ENCODE assay signal across 2 cellular contexts in the genomic region with DNA sequence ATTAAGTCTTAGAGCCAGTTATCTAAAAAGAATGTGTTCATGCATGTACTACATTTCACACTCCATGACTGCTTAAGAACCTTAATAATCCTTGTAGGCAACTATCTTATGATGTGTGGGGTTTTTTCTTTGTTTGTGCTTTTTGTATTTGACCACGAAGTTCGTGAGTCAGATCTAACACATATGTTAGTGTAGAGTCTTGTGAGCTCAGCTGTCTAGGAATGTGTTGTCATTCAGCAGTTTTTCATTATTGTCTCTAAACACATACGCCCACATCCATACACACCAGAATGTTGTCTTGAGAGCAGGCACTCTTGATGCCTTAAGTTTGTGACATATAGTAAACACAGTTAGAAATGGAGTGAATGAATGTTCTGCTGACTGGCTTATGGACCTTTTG.
TF ChIP-seq lines count a peak whose summit lies in the region.

No MANE protein-coding gene starts in this region.

TF ChIP-seq in HepG2, 621 proteins besides CTCF, POLR2A, EP300 and RAD21:
- TF ChIP-seq, protein P1, sequence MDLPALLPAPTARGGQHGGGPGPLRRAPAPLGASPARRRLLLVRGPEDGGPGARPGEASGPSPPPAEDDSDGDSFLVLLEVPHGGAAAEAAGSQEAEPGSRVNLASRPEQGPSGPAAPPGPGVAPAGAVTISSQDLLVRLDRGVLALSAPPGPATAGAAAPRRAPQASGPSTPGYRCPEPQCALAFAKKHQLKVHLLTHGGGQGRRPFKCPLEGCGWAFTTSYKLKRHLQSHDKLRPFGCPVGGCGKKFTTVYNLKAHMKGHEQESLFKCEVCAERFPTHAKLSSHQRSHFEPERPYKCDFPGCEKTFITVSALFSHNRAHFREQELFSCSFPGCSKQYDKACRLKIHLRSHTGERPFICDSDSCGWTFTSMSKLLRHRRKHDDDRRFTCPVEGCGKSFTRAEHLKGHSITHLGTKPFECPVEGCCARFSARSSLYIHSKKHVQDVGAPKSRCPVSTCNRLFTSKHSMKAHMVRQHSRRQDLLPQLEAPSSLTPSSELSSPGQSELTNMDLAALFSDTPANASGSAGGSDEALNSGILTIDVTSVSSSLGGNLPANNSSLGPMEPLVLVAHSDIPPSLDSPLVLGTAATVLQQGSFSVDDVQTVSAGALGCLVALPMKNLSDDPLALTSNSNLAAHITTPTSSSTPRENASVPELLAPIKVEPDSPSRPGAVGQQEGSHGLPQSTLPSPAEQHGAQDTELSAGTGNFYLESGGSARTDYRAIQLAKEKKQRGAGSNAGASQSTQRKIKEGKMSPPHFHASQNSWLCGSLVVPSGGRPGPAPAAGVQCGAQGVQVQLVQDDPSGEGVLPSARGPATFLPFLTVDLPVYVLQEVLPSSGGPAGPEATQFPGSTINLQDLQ (CRISPR knock-in tag; IDR thresholded peaks at IDR 0.05), result no peak
- peak; percentile 58 for TF ChIP-seq BCL6 (CRISPR knock-in tag; IDR thresholded peaks at IDR 0.05)
TF ChIP-seq in HepG2: peak in this region for 1.

TF ChIP-seq in endothelial cell of umbilical vein, 7 proteins besides CTCF, POLR2A, EP300 and RAD21:
- TF ChIP-seq MYC (IDR thresholded peaks at IDR 0.05; ENCODE audit: low read depth, low read length) (no peak), FOS (IDR thresholded peaks at IDR 0.05; ENCODE audit: borderline replicate concordance, insufficient read depth, low read length) (no peak), JUN (IDR thresholded peaks at IDR 0.05; ENCODE audit: borderline replicate concordance, insufficient read depth, insufficient read length, low read depth) (no peak), EZH2 (IDR thresholded peaks at IDR 0.05; ENCODE audit: borderline replicate concordance, low read depth, low read length, severe bottlenecking) (no peak), POLR2AphosphoS5 (IDR thresholded peaks at IDR 0.05; ENCODE audit: insufficient read depth, low read depth, low read length) (no peak), GATA2 (IDR thresholded peaks at IDR 0.05; ENCODE audit: insufficient read depth, insufficient read length, low read depth, low read length) (no peak)
- TF ChIP-seq, protein P2, sequence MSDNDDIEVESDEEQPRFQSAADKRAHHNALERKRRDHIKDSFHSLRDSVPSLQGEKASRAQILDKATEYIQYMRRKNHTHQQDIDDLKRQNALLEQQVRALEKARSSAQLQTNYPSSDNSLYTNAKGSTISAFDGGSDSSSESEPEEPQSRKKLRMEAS (IDR thresholded peaks at IDR 0.05; ENCODE audit: insufficient read depth, insufficient read length), result no peak
